11 cellular contexts compared by ENCODE assay signal in genomic region chr2:10269711-10270610, GRCh38. TPM values are rescaled to one million over a fixed set of nuclear protein-coding genes. Genes with fewer than 3 reads are reported as not detected.
DNase-seq lines count a peak whose midpoint lies in the region; ATAC-seq and TF ChIP-seq lines count a peak whose summit lies in the region.
"Had no signal": no experiment of that assay in that cellular context is flagged by ENCODE, and none has a peak within 500 bp of the region (broad histone marks: within the 10 kb centered on the region; RNA-seq: fewer than 3 reads in every experiment).

No MANE protein-coding gene starts in this region.

- no peaks in the 10 kb centered on the region for H3K4me1 ChIP-seq in H9 (ENCODE audit: insufficient read depth, low read length)
- no peaks in the 10 kb centered on the region for H3K4me1 ChIP-seq in endodermal cell (ENCODE audit: control insufficient read depth, insufficient read depth, low read length)
- H3K4me1 ChIP-seq in BE2C, result 0 out of 2 replicates have a peak, but pooled peaks cover 2% of the 10 kb centered on the region
- H3K4me1 ChIP-seq: foreskin keratinocyte had no signal

- H3K23me2 ChIP-seq in H9 (ENCODE audit: insufficient read length, low read depth, low read length, poor library complexity, severe bottlenecking), result no peaks in the 10 kb centered on the region

- H3K36me3 Mint-ChIP-seq in H9 (ENCODE audit: insufficient read depth in 1 of 3, low read depth in 3 of 3) (no peaks in the 10 kb centered on the region), endodermal cell (ENCODE audit: low read depth) (no peaks in the 10 kb centered on the region), osteocyte (ENCODE audit: unreplicated experiment) (no peaks in the 10 kb centered on the region)
- H3K36me3 Mint-ChIP-seq: activated naive CD4-positive, alpha-beta T cell treated with anti-CD3 and anti-CD28 coated beads, Interleukin-2, amount 50 U/mL, for 24 hours; CD4-positive, CD25-positive, alpha-beta regulatory T cell had no signal

- no peak overlapping the region; the same call in 1 of the 2 replicates for H2BK15ac ChIP-seq in H9 (ENCODE audit: low read depth, low read length)

- H2BK20ac ChIP-seq in H9 (ENCODE audit: low read depth, low read length, poor library complexity, severe bottlenecking), result no peak overlapping the region

- H3K27me3 ChIP-seq in H9 (ENCODE audit: insufficient read depth, low read length) (no peaks in the 10 kb centered on the region), endodermal cell (ENCODE audit: control insufficient read depth, insufficient read depth, low read length, poor library complexity, severe bottlenecking) (no peaks in the 10 kb centered on the region), BE2C (no peaks in the 10 kb centered on the region)

- H3K9me3 ChIP-seq in H9 (ENCODE audit: control insufficient read depth, low read depth, low read length), result no peaks in the 10 kb centered on the region
- H3K9me3 ChIP-seq in endodermal cell (ENCODE audit: control insufficient read depth, low read length), result no peaks in the 10 kb centered on the region
- no peaks in the 10 kb centered on the region for H3K9me3 ChIP-seq in BE2C

- peaks cover 4% of the 10 kb centered on the region for H3K27me3 Mint-ChIP-seq in H9 (ENCODE audit: low read depth)
- H3K27me3 Mint-ChIP-seq in endodermal cell (ENCODE audit: insufficient read depth), result no peaks in the 10 kb centered on the region
- no peaks in the 10 kb centered on the region for H3K27me3 Mint-ChIP-seq in osteocyte (ENCODE audit: unreplicated experiment)
- H3K27me3 Mint-ChIP-seq: activated naive CD4-positive, alpha-beta T cell treated with anti-CD3 and anti-CD28 coated beads, Interleukin-2, amount 50 U/mL, for 24 hours; CD4-positive, CD25-positive, alpha-beta regulatory T cell had no signal

- H3K4me1 Mint-ChIP-seq in H9 (peaks cover 3 to 7% of the 10 kb centered on the region in 2 experiments; a peak in 3 of 4 replicates), endodermal cell (peaks cover 2% of the 10 kb centered on the region), osteocyte (ENCODE audit: unreplicated experiment) (peaks cover 23% of the 10 kb centered on the region)

- no peak overlapping the region for H3K56ac ChIP-seq in H9 (ENCODE audit: insufficient read length, low read depth, low read length)

- no peak overlapping the region for H4K8ac ChIP-seq in H9 (replicated peaks; ENCODE audit: insufficient read length, low read depth, low read length)

- no peak overlapping the region for H2AFZ ChIP-seq in H9 (ENCODE audit: low read length)

- no CpG with 5 or more reads among the region's 15 CpGs for WGBS in H9 (ENCODE audit: extremely low coverage, insufficient read length, low lambda C conversion rate)
- WGBS in endodermal cell (ENCODE audit: insufficient coverage in 1 of 2, insufficient read length in 1 of 2), 2 experiments, result 90 to 97% methylated on average over 8 to 15 of the region's 15 CpGs

- H3K36me3 ChIP-seq in endodermal cell (ENCODE audit: control insufficient read depth, insufficient read depth, low read length), result no peaks in the 10 kb centered on the region
- H3K36me3 ChIP-seq in BE2C, result no peaks in the 10 kb centered on the region

- H3K14ac ChIP-seq in H9 (ENCODE audit: insufficient read depth, low read length), result no peak overlapping the region; the same call in 1 of the 2 replicates

- no peak overlapping the region for H2BK120ac ChIP-seq in H9 (ENCODE audit: low read depth, low read length, poor library complexity, severe bottlenecking)

- no peak overlapping the region for H3K4me3 ChIP-seq in endodermal cell (ENCODE audit: low read length)
- H3K4me3 ChIP-seq in BE2C (ENCODE audit: low read depth, low read length), result no peak overlapping the region

- H3K9ac ChIP-seq in H9 (ENCODE audit: extremely low read depth, insufficient read length, low read length), result no peak overlapping the region
- no peak overlapping the region for H3K9ac ChIP-seq in endodermal cell (ENCODE audit: extremely low read depth, low read length, poor library complexity, severe bottlenecking)

- H2BK5ac ChIP-seq in H9 (ENCODE audit: insufficient read length, low read length), result no peak overlapping the region

- no peak overlapping the region for H2BK12ac ChIP-seq in H9 (ENCODE audit: insufficient read length, low read depth, low read length)

- no peak overlapping the region for H3T11ph ChIP-seq in H9 (ENCODE audit: low read length)

- no peak overlapping the region for H3K18ac ChIP-seq in H9 (ENCODE audit: insufficient read length, low read depth, low read length)

- no peak overlapping the region for H4K5ac ChIP-seq in H9 (ENCODE audit: insufficient read length, low read depth, low read length)

- H4K91ac ChIP-seq in H9 (ENCODE audit: insufficient read length, low read depth, low read length), result no peak overlapping the region

- no peak overlapping the region for H3K4me2 ChIP-seq in H9 (ENCODE audit: insufficient read depth, insufficient read length, low read length)

- ATAC-seq in HG02763 (IDR thresholded peaks at IDR 0.05; ENCODE audit: unreplicated experiment), result no peak

- peaks cover 0 to 4% of the 10 kb centered on the region in 2 experiments; a peak in 2 of 5 replicates for H3K9me3 Mint-ChIP-seq in H9
- no peaks in the 10 kb centered on the region for H3K9me3 Mint-ChIP-seq in endodermal cell
- no peaks in the 10 kb centered on the region for H3K9me3 Mint-ChIP-seq in osteocyte (ENCODE audit: unreplicated experiment)
- H3K9me3 Mint-ChIP-seq: activated naive CD4-positive, alpha-beta T cell treated with anti-CD3 and anti-CD28 coated beads, Interleukin-2, amount 50 U/mL, for 24 hours had no signal

- no peak overlapping the region; a peak in 1 of 7 replicates for H3K27ac Mint-ChIP-seq in H9
- H3K27ac Mint-ChIP-seq in endodermal cell, result no peak overlapping the region
- no peak overlapping the region for H3K27ac Mint-ChIP-seq in osteocyte (ENCODE audit: unreplicated experiment)
- H3K27ac Mint-ChIP-seq: activated naive CD4-positive, alpha-beta T cell treated with anti-CD3 and anti-CD28 coated beads, Interleukin-2, amount 50 U/mL, for 24 hours; CD4-positive, CD25-positive, alpha-beta regulatory T cell had no signal

- DNase-seq in H9 (peak; percentile 25), NCI-H510A (lab: John Stamatoyannopoulos, UW) (peak; percentile 28), endodermal cell (peak; percentile 24), osteocyte (ENCODE audit: extremely low spot score, unreplicated experiment) (peak; percentile 77), NOMO-1 treated with dmso at 0.1 percent for 144 hours (lab: John Stamatoyannopoulos, UW; ENCODE audit: unreplicated experiment) (no peak), BE2C (no peak)

- H3K4me3 Mint-ChIP-seq in H9 (no peak overlapping the region), endodermal cell (no peak overlapping the region), osteocyte (ENCODE audit: unreplicated experiment) (no peak overlapping the region)
- H3K4me3 Mint-ChIP-seq: activated naive CD4-positive, alpha-beta T cell treated with anti-CD3 and anti-CD28 coated beads, Interleukin-2, amount 50 U/mL, for 24 hours had no signal

- H3K27ac ChIP-seq in H9 (ENCODE audit: insufficient read length, low read depth, low read length) (no peak overlapping the region), endodermal cell (ENCODE audit: low read depth, low read length) (no peak overlapping the region)
- H3K27ac ChIP-seq: foreskin keratinocyte, VCaP had no signal

- H3K4ac ChIP-seq in H9 (ENCODE audit: low read depth, low read length), result no peak overlapping the region

- no peak overlapping the region for H3K23ac ChIP-seq in H9 (ENCODE audit: insufficient read length, low read depth, low read length)

- no peaks in the 10 kb centered on the region for H3K79me1 ChIP-seq in H9 (ENCODE audit: insufficient read depth, low read depth, low read length, poor library complexity, severe bottlenecking)

- no peak for TF ChIP-seq CTCF in H9 (conservative IDR thresholded peaks at IDR 0.05)
- no peak for TF ChIP-seq CTCF in endodermal cell (conservative IDR thresholded peaks at IDR 0.05)
- TF ChIP-seq CTCF in osteocyte (IDR thresholded peaks at IDR 0.05), result no peak
- TF ChIP-seq CTCF in BE2C (IDR thresholded peaks at IDR 0.05; ENCODE audit: low read depth, low read length), result no peak

- H3K79me2 ChIP-seq in H9 (ENCODE audit: insufficient read depth, low read length), result no peaks in the 10 kb centered on the region

- no peaks in the 10 kb centered on the region for H4K20me1 ChIP-seq in H9 (ENCODE audit: control insufficient read depth, insufficient read depth, insufficient read length)

- no peak overlapping the region for H2AK5ac ChIP-seq in H9 (ENCODE audit: insufficient read length, low read length)

RNA-seq across cellular contexts. Expression of gene HPCAL1, which starts 32.7 kb away (rescaled TPM):
- total RNA-seq in H9 (2021) (4.7 and 5.9 TPM in 2 replicates), endodermal cell (1 to 10 TPM; 6.8 to 8.1 TPM), osteocyte (56.8 and 57.8 TPM in 2 replicates)
- 17.6 TPM for polyA plus RNA-seq in endodermal cell (2013, experiment 1 of 2)
- polyA plus RNA-seq in endodermal cell (2013, experiment 2 of 2), result 14.0 TPM
- polyA plus RNA-seq in BE2C (2012; ENCODE audit: insufficient read depth, insufficient read length, low read depth), result 102 TPM

Comparison
In these comparisons a context has a peak if more than half of its experiments do, and no peak if none do; other contexts are left out.
1. DNase-seq: peak in H9 (single experiment), NCI-H510A (single experiment), endodermal cell (single experiment) and osteocyte (single experiment); none in NOMO-1 treated with dmso at 0.1 percent for 144 hours (single experiment) and BE2C (single experiment).